17 cellular contexts compared by ENCODE assay signal in the genomic region with DNA sequence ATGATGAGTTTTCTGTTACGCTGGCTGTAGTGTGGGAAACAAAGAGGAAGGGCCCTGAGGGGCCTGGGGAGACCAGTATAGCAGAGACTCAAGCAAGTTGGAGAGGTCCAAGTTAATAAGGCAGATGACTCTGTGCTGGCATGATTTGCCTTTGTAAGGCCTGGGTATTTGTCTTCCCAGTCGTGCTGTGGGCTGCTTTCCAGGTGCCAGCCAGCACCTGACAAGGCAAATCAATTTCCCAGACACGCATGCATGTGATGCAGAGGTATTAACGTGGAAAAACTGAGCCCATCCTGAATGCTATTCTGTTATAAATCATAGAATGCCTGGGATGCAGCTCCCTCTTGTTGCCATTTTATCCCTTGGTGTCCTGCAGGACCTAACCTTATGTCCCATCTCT.
"Had no signal": no experiment of that assay in that cellular context is flagged by ENCODE, and none has a peak within 500 bp of the region (broad histone marks: within the 10 kb centered on the region; RNA-seq: fewer than 3 reads in every experiment).

No MANE protein-coding gene starts in this region.

- H3K4me3 Mint-ChIP-seq: effector memory CD8-positive, alpha-beta T cell; natural killer cell; neural progenitor cell; stimulated activated effector memory CD8-positive, alpha-beta T cell treated with anti-CD3 and anti-CD28 coated beads, Interleukin-12 subunit alpha, Interleukin-12 subunit beta, amount 100 ng/mL, for 72 hours; type B pancreatic cell had no signal

- H3K36me3 Mint-ChIP-seq: natural killer cell; neural progenitor cell; stimulated activated effector memory CD8-positive, alpha-beta T cell treated with anti-CD3 and anti-CD28 coated beads, Interleukin-12 subunit alpha, Interleukin-12 subunit beta, amount 100 ng/mL, for 72 hours; type B pancreatic cell had no signal

- ATAC-seq: effector memory CD8-positive, alpha-beta T cell; left ventricle myocardium superior; lower lobe of right lung; natural killer cell; right cardiac atrium; stimulated activated effector memory CD8-positive, alpha-beta T cell treated with anti-CD3 and anti-CD28 coated beads, Interleukin-12 subunit alpha, Interleukin-12 subunit beta, amount 100 ng/mL, for 72 hours; stimulated activated naive CD8-positive, alpha-beta T cell treated with anti-CD3 and anti-CD28 coated beads, Interleukin-15, Interleukin-2, amounts not matched to agents 100 U/mL and 50 U/mL, for 24 hours had no signal

- H3K36me3 ChIP-seq: lower lobe of right lung, neural progenitor cell, prostate gland, sigmoid colon, tibial artery had no signal

- H2AFZ ChIP-seq: neural progenitor cell had no signal

- H3K4me2 ChIP-seq: neural progenitor cell had no signal

- H3K4me1 Mint-ChIP-seq: natural killer cell; neural progenitor cell; stimulated activated effector memory CD8-positive, alpha-beta T cell treated with anti-CD3 and anti-CD28 coated beads, Interleukin-12 subunit alpha, Interleukin-12 subunit beta, amount 100 ng/mL, for 72 hours had no signal

- H3K27me3 Mint-ChIP-seq: type B pancreatic cell had no signal

- H3K4me3 ChIP-seq: lower lobe of right lung, neural progenitor cell, prostate gland, sigmoid colon, testis, tibial artery had no signal

- H3K27ac ChIP-seq: lower lobe of right lung, neural progenitor cell, prostate gland, sigmoid colon, testis, tibial artery had no signal

- H3K9me3 ChIP-seq: lower lobe of right lung, prostate gland, sigmoid colon, testis, tibial artery had no signal

- H3K27ac Mint-ChIP-seq: effector memory CD8-positive, alpha-beta T cell; natural killer cell; neural progenitor cell; stimulated activated effector memory CD8-positive, alpha-beta T cell treated with anti-CD3 and anti-CD28 coated beads, Interleukin-12 subunit alpha, Interleukin-12 subunit beta, amount 100 ng/mL, for 72 hours; type B pancreatic cell had no signal

- DNase-seq: cortex of kidney; effector memory CD8-positive, alpha-beta T cell; left ventricle myocardium superior; lower lobe of right lung; natural killer cell; right cardiac atrium; sigmoid colon; stimulated activated CD4-positive, alpha-beta T cell treated with anti-CD3 and anti-CD28 coated beads, Interleukin-2, amount 100 ng/mL, for 24 hours; stimulated activated CD4-positive, alpha-beta T cell treated with anti-CD3 and anti-CD28 coated beads, Interleukin-4, amount 100 ng/mL, for 24 hours; stimulated activated naive CD8-positive, alpha-beta T cell treated with anti-CD3 and anti-CD28 coated beads, Interleukin-15, Interleukin-2, amounts not matched to agents 100 U/mL and 50 U/mL, for 24 hours; substantia nigra; testis; tibial artery had no signal

- H3K9ac ChIP-seq: neural progenitor cell had no signal

- H3K9me3 Mint-ChIP-seq: effector memory CD8-positive, alpha-beta T cell; neural progenitor cell; stimulated activated effector memory CD8-positive, alpha-beta T cell treated with anti-CD3 and anti-CD28 coated beads, Interleukin-12 subunit alpha, Interleukin-12 subunit beta, amount 100 ng/mL, for 72 hours; type B pancreatic cell had no signal

- H3K27me3 ChIP-seq: neural progenitor cell, sigmoid colon, testis, tibial artery had no signal

- H3K4me1 ChIP-seq: lower lobe of right lung, neural progenitor cell, prostate gland, sigmoid colon, testis, tibial artery had no signal
